Comparison of ENCODE assay signal across 19 cellular contexts in genomic region chr2:126700073-126700581, GRCh38. TPM values are rescaled to one million over a fixed set of nuclear protein-coding genes. Genes with fewer than 3 reads are reported as not detected.
DNase-seq lines count a peak whose midpoint lies in the region; ATAC-seq and TF ChIP-seq lines count a peak whose summit lies in the region.
"Had no signal": no experiment of that assay in that cellular context is flagged by ENCODE, and none has a peak within 500 bp of the region (broad histone marks: within the 10 kb centered on the region; RNA-seq: fewer than 3 reads in every experiment).

No MANE protein-coding gene starts in this region.

- no peak overlapping the region for H3K9ac ChIP-seq in colonic mucosa (ENCODE audit: low read depth in 2 of 2, low read length in 2 of 2)

- intact Hi-C loops in natural killer cell (cut with micrococcal nuclease): no loop called here
- intact Hi-C loops in colonic mucosa (cut with DNase I): no loop called here

- H3K27ac ChIP-seq in colonic mucosa: no peak overlapping the region
- H3K27ac ChIP-seq: SK-N-MC, VCaP had no signal

- DNase-seq in natural killer cell (no peak), lung microvascular endothelial cell (ENCODE audit: low read depth in 2 of 2) (peak; percentile 7 to 77), colonic mucosa (no peak), HEK293T (ENCODE audit: extremely low spot score) (no peak), activated gamma-delta T cell treated with Interleukin-2 at 50 U/mL for 16 hours (no peak)
- DNase-seq in natural killer cell treated with Interleukin-12 subunit alpha and Interleukin-12 subunit beta and Interleukin-15 and Interleukin-18, amount 100 ng/mL, for 72 hours (ENCODE audit: low spot score): no peak
- no peak for DNase-seq in central memory CD8-positive, alpha-beta T cell (ENCODE audit: low spot score in 2 of 2)
- DNase-seq: AML-193; DMS79 treated with DMSO at 0.1 percent for 48 hours; effector memory CD8-positive, alpha-beta T cell; Kasumi-1; NCI-H1694 had no signal

- no peaks in the 10 kb centered on the region for H3K9me3 ChIP-seq in colonic mucosa
- H3K9me3 ChIP-seq: adrenal gland had no signal

- no peaks in the 10 kb centered on the region for H3K4me1 Mint-ChIP-seq in natural killer cell
- peaks cover 0 to 2% of the 10 kb centered on the region in 2 donors for H3K4me1 Mint-ChIP-seq in natural killer cell treated with Interleukin-12 subunit alpha and Interleukin-12 subunit beta and Interleukin-15 and Interleukin-18, amount 100 ng/mL, for 72 hours (ENCODE audit: low read depth in 2 of 2)
- no peaks in the 10 kb centered on the region for H3K4me1 Mint-ChIP-seq in central memory CD8-positive, alpha-beta T cell
- H3K4me1 Mint-ChIP-seq: memory B cell; stimulated activated memory B cell treated with anti-CD40 and anti-IgM and Interleukin-4, amounts not matched to agents 10 μg/mL and 1 μg/mL and 100 μg/mL, for 72 hours had no signal

- H3K4me1 ChIP-seq in colonic mucosa: no peaks in the 10 kb centered on the region

- H3K36me3 ChIP-seq in colonic mucosa: no peaks in the 10 kb centered on the region

- POLR2A ChIA-PET in HEK293T (lab: Yijun Ruan, JAX): no interaction called here

- no peaks in the 10 kb centered on the region for H3K9me3 Mint-ChIP-seq in natural killer cell
- no peaks in the 10 kb centered on the region for H3K9me3 Mint-ChIP-seq in natural killer cell treated with Interleukin-12 subunit alpha and Interleukin-12 subunit beta and Interleukin-15 and Interleukin-18, amount 100 ng/mL, for 72 hours
- H3K9me3 Mint-ChIP-seq in central memory CD8-positive, alpha-beta T cell: no peaks in the 10 kb centered on the region
- H3K9me3 Mint-ChIP-seq: effector memory CD8-positive, alpha-beta T cell; memory B cell; stimulated activated memory B cell treated with anti-CD40 and anti-IgM and Interleukin-4, amounts not matched to agents 10 μg/mL and 1 μg/mL and 100 μg/mL, for 72 hours had no signal

- CTCF ChIA-PET in HEK293T (lab: Yijun Ruan, JAX): no interaction called here

- H3K27me3 ChIP-seq in colonic mucosa: no peaks in the 10 kb centered on the region
- H3K27me3 ChIP-seq: adrenal gland had no signal

- H3K4me3 ChIP-seq in colonic mucosa: no peak overlapping the region
- H3K4me3 ChIP-seq: adrenal gland, GM12878, SK-N-MC had no signal

- no peak overlapping the region for H3K4me3 Mint-ChIP-seq in natural killer cell
- no peak overlapping the region for H3K4me3 Mint-ChIP-seq in natural killer cell treated with Interleukin-12 subunit alpha and Interleukin-12 subunit beta and Interleukin-15 and Interleukin-18, amount 100 ng/mL, for 72 hours
- no peak overlapping the region for H3K4me3 Mint-ChIP-seq in central memory CD8-positive, alpha-beta T cell
- H3K4me3 Mint-ChIP-seq: effector memory CD8-positive, alpha-beta T cell; memory B cell; stimulated activated memory B cell treated with anti-CD40 and anti-IgM and Interleukin-4, amounts not matched to agents 10 μg/mL and 1 μg/mL and 100 μg/mL, for 72 hours had no signal

- H3K27me3 Mint-ChIP-seq in natural killer cell (ENCODE audit: low read depth in 2 of 2): no peaks in the 10 kb centered on the region
- H3K27me3 Mint-ChIP-seq in natural killer cell treated with Interleukin-12 subunit alpha and Interleukin-12 subunit beta and Interleukin-15 and Interleukin-18, amount 100 ng/mL, for 72 hours: no peaks in the 10 kb centered on the region
- H3K27me3 Mint-ChIP-seq in central memory CD8-positive, alpha-beta T cell: no peaks in the 10 kb centered on the region
- H3K27me3 Mint-ChIP-seq: effector memory CD8-positive, alpha-beta T cell; memory B cell; stimulated activated memory B cell treated with anti-CD40 and anti-IgM and Interleukin-4, amounts not matched to agents 10 μg/mL and 1 μg/mL and 100 μg/mL, for 72 hours had no signal

- no peak for TF ChIP-seq CTCF in natural killer cell (IDR thresholded peaks at IDR 0.05)
- TF ChIP-seq CTCF in colonic mucosa (IDR thresholded peaks at IDR 0.05): no peak

- no peaks in the 10 kb centered on the region for H3K36me3 Mint-ChIP-seq in natural killer cell
- no peaks in the 10 kb centered on the region for H3K36me3 Mint-ChIP-seq in natural killer cell treated with Interleukin-12 subunit alpha and Interleukin-12 subunit beta and Interleukin-15 and Interleukin-18, amount 100 ng/mL, for 72 hours
- H3K36me3 Mint-ChIP-seq in central memory CD8-positive, alpha-beta T cell (ENCODE audit: insufficient read depth): peaks cover 2% of the 10 kb centered on the region

- ATAC-seq in natural killer cell: no peak
- no peak for ATAC-seq in natural killer cell treated with Interleukin-12 subunit alpha and Interleukin-12 subunit beta and Interleukin-15 and Interleukin-18, amount 100 ng/mL, for 72 hours
- ATAC-seq in central memory CD8-positive, alpha-beta T cell (replicated peaks; ENCODE audit: extremely low read depth, poor library complexity, severe bottlenecking): no peak
- ATAC-seq in GM21360 (IDR thresholded peaks at IDR 0.05; ENCODE audit: unreplicated experiment): no peak
- ATAC-seq: effector memory CD8-positive, alpha-beta T cell; GM12878; stimulated activated memory B cell treated with anti-CD40 and anti-IgM and Interleukin-4, amounts not matched to agents 10 μg/mL and 1 μg/mL and 100 μg/mL, for 72 hours had no signal

- H3K27ac Mint-ChIP-seq in natural killer cell: peak overlapping the region; percentile 28 to 42
- no peak overlapping the region for H3K27ac Mint-ChIP-seq in natural killer cell treated with Interleukin-12 subunit alpha and Interleukin-12 subunit beta and Interleukin-15 and Interleukin-18, amount 100 ng/mL, for 72 hours
- H3K27ac Mint-ChIP-seq in central memory CD8-positive, alpha-beta T cell (ENCODE audit: low read depth): peak overlapping the region; percentile 25
- H3K27ac Mint-ChIP-seq: memory B cell; stimulated activated memory B cell treated with anti-CD40 and anti-IgM and Interleukin-4, amounts not matched to agents 10 μg/mL and 1 μg/mL and 100 μg/mL, for 72 hours had no signal

TF ChIP-seq in HEK293T, 16 proteins besides CTCF, POLR2A, EP300 and RAD21:
- TF ChIP-seq HDGF (IDR thresholded peaks at IDR 0.05; ENCODE audit: borderline replicate concordance) (no peak), SUZ12 (IDR thresholded peaks at IDR 0.05) (no peak), CTBP1 (IDR thresholded peaks at IDR 0.05; ENCODE audit: borderline replicate concordance) (no peak), ZNF384 (IDR thresholded peaks at IDR 0.05) (no peak), PKNOX1 (IDR thresholded peaks at IDR 0.05) (no peak), FOXK2 (IDR thresholded peaks at IDR 0.05) (no peak), L3MBTL2 (conservative IDR thresholded peaks at IDR 0.05) (no peak), NFRKB (IDR thresholded peaks at IDR 0.05) (no peak), BHLHE40 (IDR thresholded peaks at IDR 0.05; ENCODE audit: borderline replicate concordance) (no peak), ARNT (IDR thresholded peaks at IDR 0.05) (no peak), FOXA1 (IDR thresholded peaks at IDR 0.05) (no peak), LEF1 (IDR thresholded peaks at IDR 0.05; ENCODE audit: borderline replicate concordance) (no peak), TARDBP (IDR thresholded peaks at IDR 0.05) (no peak), ELF4 (IDR thresholded peaks at IDR 0.05) (no peak)

RNA-seq across cellular contexts. Expression of gene GYPC, which starts 44.2 kb away (rescaled TPM):
- total RNA-seq in natural killer cell: 10 to 100 TPM; 74.2 to 92.3 (median 78.7) TPM
- 10 to 100 TPM; 44.2 to 56.9 TPM for total RNA-seq in natural killer cell treated with Interleukin-12 subunit alpha and Interleukin-12 subunit beta and Interleukin-15 and Interleukin-18, amount 100 ng/mL, for 72 hours
- total RNA-seq in lung microvascular endothelial cell: 393 and 773 TPM in 2 replicates
- total RNA-seq in colonic mucosa: 10 to 100 TPM in 1 of 2 donors, 1 to 10 TPM in 1; 7.1 to 14.7 TPM

Comparison
In these comparisons a context has a peak if more than half of its experiments do, and no peak if none do; other contexts are left out.
1. H3K27ac Mint-ChIP-seq: peak in natural killer cell (2 of 2) and central memory CD8-positive, alpha-beta T cell (single experiment); none in natural killer cell treated with Interleukin-12 subunit alpha and Interleukin-12 subunit beta and Interleukin-15 and Interleukin-18, amount 100 ng/mL, for 72 hours (0 of 2).
2. DNase-seq: peak in lung microvascular endothelial cell (2 of 2); none in natural killer cell (single experiment), natural killer cell treated with Interleukin-12 subunit alpha and Interleukin-12 subunit beta and Interleukin-15 and Interleukin-18, amount 100 ng/mL, for 72 hours (single experiment), central memory CD8-positive, alpha-beta T cell (0 of 2), colonic mucosa (single experiment), HEK293T (single experiment) and activated gamma-delta T cell treated with Interleukin-2 at 50 U/mL for 16 hours (single experiment).